1 cellular context compared by ENCODE assay signal in genomic region chr6:44076366-44077200, GRCh38.
TF ChIP-seq lines count a peak whose summit lies in the region.

No MANE protein-coding gene starts in this region.

TF ChIP-seq in HepG2, 621 proteins besides CTCF, POLR2A, EP300 and RAD21 (continued from another document):
- TF ChIP-seq, protein P1, sequence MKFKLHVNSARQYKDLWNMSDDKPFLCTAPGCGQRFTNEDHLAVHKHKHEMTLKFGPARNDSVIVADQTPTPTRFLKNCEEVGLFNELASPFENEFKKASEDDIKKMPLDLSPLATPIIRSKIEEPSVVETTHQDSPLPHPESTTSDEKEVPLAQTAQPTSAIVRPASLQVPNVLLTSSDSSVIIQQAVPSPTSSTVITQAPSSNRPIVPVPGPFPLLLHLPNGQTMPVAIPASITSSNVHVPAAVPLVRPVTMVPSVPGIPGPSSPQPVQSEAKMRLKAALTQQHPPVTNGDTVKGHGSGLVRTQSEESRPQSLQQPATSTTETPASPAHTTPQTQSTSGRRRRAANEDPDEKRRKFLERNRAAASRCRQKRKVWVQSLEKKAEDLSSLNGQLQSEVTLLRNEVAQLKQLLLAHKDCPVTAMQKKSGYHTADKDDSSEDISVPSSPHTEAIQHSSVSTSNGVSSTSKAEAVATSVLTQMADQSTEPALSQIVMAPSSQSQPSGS (CRISPR knock-in tag; IDR thresholded peaks at IDR 0.05) = no peak
- 0 out of 2 replicates have a peak, but pooled peaks have one; percentile 44 for TF ChIP-seq SP5 (CRISPR knock-in tag; IDR thresholded peaks at IDR 0.05; ENCODE audit: borderline replicate concordance, low read depth)
- peak; percentile 93 for TF ChIP-seq ARNT2 (CRISPR knock-in tag; IDR thresholded peaks at IDR 0.05; ENCODE audit: low read depth)
- TF ChIP-seq ZNF160 (CRISPR knock-in tag; IDR thresholded peaks at IDR 0.05) = peak; percentile 65
- peak; percentile 69 for TF ChIP-seq ZNF883 (CRISPR knock-in tag; IDR thresholded peaks at IDR 0.05; ENCODE audit: not compliant biosample characterization)
- TF ChIP-seq KDM5A (IDR thresholded peaks at IDR 0.05; ENCODE audit: borderline replicate concordance, low read length) = no peak
- TF ChIP-seq HNF4G (IDR thresholded peaks at IDR 0.05; ENCODE audit: borderline replicate concordance, low read depth, low read length) = no peak
- TF ChIP-seq HNF4G (CRISPR knock-in tag; IDR thresholded peaks at IDR 0.05; ENCODE audit: borderline replicate concordance, low read depth) = no peak
- TF ChIP-seq ZBTB33 (CRISPR knock-in tag; IDR thresholded peaks at IDR 0.05) = 0 out of 2 replicates have a peak, but pooled peaks have one; percentile 9
- TF ChIP-seq ZNF552 (CRISPR knock-in tag; IDR thresholded peaks at IDR 0.05; ENCODE audit: borderline replicate concordance) = no peak
- TF ChIP-seq, protein P2, sequence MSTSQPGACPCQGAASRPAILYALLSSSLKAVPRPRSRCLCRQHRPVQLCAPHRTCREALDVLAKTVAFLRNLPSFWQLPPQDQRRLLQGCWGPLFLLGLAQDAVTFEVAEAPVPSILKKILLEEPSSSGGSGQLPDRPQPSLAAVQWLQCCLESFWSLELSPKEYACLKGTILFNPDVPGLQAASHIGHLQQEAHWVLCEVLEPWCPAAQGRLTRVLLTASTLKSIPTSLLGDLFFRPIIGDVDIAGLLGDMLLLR (CRISPR knock-in tag; IDR thresholded peaks at IDR 0.05) = peak; percentile 89
- TF ChIP-seq, protein P3, sequence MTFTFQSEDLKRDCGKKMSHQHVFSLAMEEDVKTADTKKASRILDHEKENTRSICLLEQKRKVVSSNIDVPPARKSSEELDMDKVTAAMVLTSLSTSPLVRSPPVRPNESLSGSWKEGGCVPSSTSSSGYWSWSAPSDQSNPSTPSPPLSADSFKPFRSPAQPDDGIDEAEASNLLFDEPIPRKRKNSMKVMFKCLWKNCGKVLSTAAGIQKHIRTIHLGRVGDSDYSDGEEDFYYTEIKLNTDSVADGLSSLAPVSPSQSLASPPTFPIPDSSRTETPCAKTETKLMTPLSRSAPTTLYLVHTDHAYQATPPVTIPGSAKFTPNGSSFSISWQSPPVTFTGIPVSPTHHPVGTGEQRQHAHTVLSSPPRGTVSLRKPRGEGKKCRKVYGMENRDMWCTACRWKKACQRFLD (CRISPR knock-in tag; IDR thresholded peaks at IDR 0.05; ENCODE audit: borderline replicate concordance) = no peak
- TF ChIP-seq NAIF1 (CRISPR knock-in tag; IDR thresholded peaks at IDR 0.05; ENCODE audit: borderline replicate concordance) = no peak; the same call in 1 of the 2 replicates
- no peak for TF ChIP-seq LCORL (IDR thresholded peaks at IDR 0.05)
- TF ChIP-seq LCORL (CRISPR knock-in tag; IDR thresholded peaks at IDR 0.05) = peak; percentile 32; the same call in 1 of the 2 replicates
- TF ChIP-seq ZNF609 (CRISPR knock-in tag; IDR thresholded peaks at IDR 0.05; ENCODE audit: borderline replicate concordance) = no peak; the same call in 1 of the 2 replicates
- TF ChIP-seq ZNF777 (CRISPR knock-in tag; IDR thresholded peaks at IDR 0.05) = peak; percentile 54; the same call in 1 of the 2 replicates
- TF ChIP-seq MIER3 (CRISPR knock-in tag; IDR thresholded peaks at IDR 0.05; ENCODE audit: borderline replicate concordance) = peak; percentile 16; the same call in 1 of the 2 replicates
- 0 out of 2 replicates have a peak, but pooled peaks have one; percentile 69 for TF ChIP-seq ESRRA (CRISPR knock-in tag; IDR thresholded peaks at IDR 0.05; ENCODE audit: low read depth)
- TF ChIP-seq ZNF281 (CRISPR knock-in tag; IDR thresholded peaks at IDR 0.05; ENCODE audit: borderline replicate concordance) = peak; percentile 38; the same call in 1 of the 2 replicates
- TF ChIP-seq, protein P4, sequence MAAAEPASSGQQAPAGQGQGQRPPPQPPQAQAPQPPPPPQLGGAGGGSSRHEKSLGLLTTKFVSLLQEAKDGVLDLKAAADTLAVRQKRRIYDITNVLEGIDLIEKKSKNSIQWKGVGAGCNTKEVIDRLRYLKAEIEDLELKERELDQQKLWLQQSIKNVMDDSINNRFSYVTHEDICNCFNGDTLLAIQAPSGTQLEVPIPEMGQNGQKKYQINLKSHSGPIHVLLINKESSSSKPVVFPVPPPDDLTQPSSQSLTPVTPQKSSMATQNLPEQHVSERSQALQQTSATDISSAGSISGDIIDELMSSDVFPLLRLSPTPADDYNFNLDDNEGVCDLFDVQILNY (CRISPR knock-in tag; conservative IDR thresholded peaks at IDR 0.05) = 0 out of 2 replicates have a peak, but pooled peaks have one; percentile 43
- TF ChIP-seq SOX5 (CRISPR knock-in tag; IDR thresholded peaks at IDR 0.05; ENCODE audit: borderline replicate concordance) = peak; percentile 59; the same call in 1 of the 2 replicates
- TF ChIP-seq ZKSCAN5 (CRISPR knock-in tag; IDR thresholded peaks at IDR 0.05) = no peak
TF ChIP-seq in HepG2: peak in this region for 193.
